ENCODE assay signal across 10 cellular contexts in genomic region chr13:113546571-113547247, GRCh38. TPM values are rescaled to one million over a fixed set of nuclear protein-coding genes. Genes with fewer than 3 reads are reported as not detected.
DNase-seq lines count a peak whose midpoint lies in the region; ATAC-seq and TF ChIP-seq lines count a peak whose summit lies in the region.
"Had no signal": no experiment of that assay in that cellular context is flagged by ENCODE, and none has a peak within 500 bp of the region (broad histone marks: within the 10 kb centered on the region; RNA-seq: fewer than 3 reads in every experiment).

No MANE protein-coding gene starts in this region.

- intact Hi-C loops in left lung (cut with DNase I): no loop called here
- intact Hi-C loops in activated naive CD4-positive, alpha-beta T cell treated with anti-CD3 and anti-CD28 coated beads for 36 hours (cut with micrococcal nuclease): no loop called here

- H3K4me1 ChIP-seq in HUES6 (ENCODE audit: control insufficient read depth, insufficient read depth, low read length) (peaks cover 13% of the 10 kb centered on the region; the same call in 1 of the 2 replicates), endodermal cell (ENCODE audit: control insufficient read depth, insufficient read depth, low read length) (no peaks in the 10 kb centered on the region), left lung (peaks cover 0 to 15% of the 10 kb centered on the region in 2 donors)

- H3K27me3 Mint-ChIP-seq in endodermal cell (ENCODE audit: insufficient read depth): no peaks in the 10 kb centered on the region
- no peaks in the 10 kb centered on the region for H3K27me3 Mint-ChIP-seq in activated naive CD4-positive, alpha-beta T cell treated with anti-CD3 and anti-CD28 coated beads for 36 hours (ENCODE audit: low read depth)
- H3K27me3 Mint-ChIP-seq: CD4-positive, CD25-positive, alpha-beta regulatory T cell had no signal

- peak overlapping the region; percentile 64 for H3K27ac Mint-ChIP-seq in endodermal cell
- H3K27ac Mint-ChIP-seq in activated naive CD4-positive, alpha-beta T cell treated with anti-CD3 and anti-CD28 coated beads for 36 hours: no peak overlapping the region

- H3K36me3 Mint-ChIP-seq in endodermal cell (ENCODE audit: low read depth): peaks cover 37% of the 10 kb centered on the region
- H3K36me3 Mint-ChIP-seq in activated naive CD4-positive, alpha-beta T cell treated with anti-CD3 and anti-CD28 coated beads for 36 hours (ENCODE audit: low read depth): peaks cover 13% of the 10 kb centered on the region

- peaks cover 5% of the 10 kb centered on the region for H3K4me1 Mint-ChIP-seq in endodermal cell
- peaks cover 2% of the 10 kb centered on the region for H3K4me1 Mint-ChIP-seq in activated naive CD4-positive, alpha-beta T cell treated with anti-CD3 and anti-CD28 coated beads for 36 hours (ENCODE audit: low read depth)

- TF ChIP-seq CTCF in endodermal cell (conservative IDR thresholded peaks at IDR 0.05) (no peak), left lung (IDR thresholded peaks at IDR 0.05) (no peak)

- no peaks in the 10 kb centered on the region for H3K27me3 ChIP-seq in HUES6 (ENCODE audit: control insufficient read depth, insufficient read depth, low read length)
- H3K27me3 ChIP-seq in endodermal cell (ENCODE audit: control insufficient read depth, insufficient read depth, low read length, poor library complexity, severe bottlenecking): no peaks in the 10 kb centered on the region
- no peaks in the 10 kb centered on the region for H3K27me3 ChIP-seq in left lung

- H3K9ac ChIP-seq in HUES6 (ENCODE audit: low read length) (no peak overlapping the region), endodermal cell (ENCODE audit: extremely low read depth, low read length, poor library complexity, severe bottlenecking) (no peak overlapping the region)

- DNase-seq in endodermal cell (no peak), left lung (peak; percentile 14 to 72), smooth muscle cell of the brain vasculature (ENCODE audit: low read depth, low spot score) (peak; percentile 61), DMS153 treated with DMSO at 0.1 percent for 48 hours (lab: John Stamatoyannopoulos, UW; ENCODE audit: unreplicated experiment) (no peak), occipital lobe (lab: John Stamatoyannopoulos, UW) (no peak)
- no peak for DNase-seq in activated naive CD4-positive, alpha-beta T cell treated with anti-CD3 and anti-CD28 coated beads for 36 hours
- DNase-seq: CD4-positive, CD25-positive, alpha-beta regulatory T cell had no signal

- CTCF ChIA-PET in activated naive CD4-positive, alpha-beta T cell treated with anti-CD3 and anti-CD28 coated beads for 36 hours (lab: Charles Lee): no interaction called here

- 90 to 91% methylated on average over 4 to 19 of the region's 19 CpGs for WGBS in endodermal cell (ENCODE audit: insufficient coverage in 1 of 2, insufficient read length in 1 of 2), 2 experiments

- no peaks in the 10 kb centered on the region for H3K9me3 Mint-ChIP-seq in endodermal cell
- no peaks in the 10 kb centered on the region for H3K9me3 Mint-ChIP-seq in activated naive CD4-positive, alpha-beta T cell treated with anti-CD3 and anti-CD28 coated beads for 36 hours
- H3K9me3 Mint-ChIP-seq: CD4-positive, CD25-positive, alpha-beta regulatory T cell had no signal

- no peak overlapping the region for H3K4me3 Mint-ChIP-seq in endodermal cell
- H3K4me3 Mint-ChIP-seq in activated naive CD4-positive, alpha-beta T cell treated with anti-CD3 and anti-CD28 coated beads for 36 hours: no peak overlapping the region
- H3K4me3 Mint-ChIP-seq: CD4-positive, CD25-positive, alpha-beta regulatory T cell had no signal

- H3K36me3 ChIP-seq in HUES6 (ENCODE audit: control insufficient read depth, insufficient read depth, low read length) (peaks cover 28% of the 10 kb centered on the region), endodermal cell (ENCODE audit: control insufficient read depth, insufficient read depth, low read length) (peaks cover 36% of the 10 kb centered on the region), left lung (peaks cover 0 to 73% of the 10 kb centered on the region in 2 donors)

- H3K9me3 ChIP-seq in HUES6 (ENCODE audit: control insufficient read depth, insufficient read depth, low read depth, low read length) (no peaks in the 10 kb centered on the region), endodermal cell (ENCODE audit: control insufficient read depth, low read length) (no peaks in the 10 kb centered on the region), left lung (no peaks in the 10 kb centered on the region)

- H3K4me3 ChIP-seq in HUES6 (ENCODE audit: low read depth, low read length): no peak overlapping the region
- no peak overlapping the region for H3K4me3 ChIP-seq in endodermal cell (ENCODE audit: low read length)
- no peak overlapping the region for H3K4me3 ChIP-seq in left lung
- H3K4me3 ChIP-seq: skin epidermis had no signal

- H3K27ac ChIP-seq in HUES6 (ENCODE audit: low read depth, low read length) (peak overlapping the region; percentile 28; the same call in 1 of the 2 replicates), endodermal cell (ENCODE audit: low read depth, low read length) (peak overlapping the region; percentile 70), left lung (no peak overlapping the region)

- ATAC-seq in left lung (peak; percentile 59), GM19397 (IDR thresholded peaks at IDR 0.05; ENCODE audit: unreplicated experiment) (no peak)

RNA-seq across cellular contexts. Expression of gene TFDP1, which starts 37.8 kb away (rescaled TPM):
- 10 to 100 TPM; 74.8 to 76.1 TPM for total RNA-seq in endodermal cell
- polyA plus RNA-seq in endodermal cell (2013, experiment 1 of 2): 84.3 TPM
- 82.9 TPM for polyA plus RNA-seq in endodermal cell (2013, experiment 2 of 2)
- 10 to 100 TPM; 48.8 to 61.9 TPM for total RNA-seq in left lung
- 100 to 1,000 TPM; 157 to 161 TPM for total RNA-seq in activated naive CD4-positive, alpha-beta T cell treated with anti-CD3 and anti-CD28 coated beads for 36 hours
- total RNA-seq in occipital lobe: 28.9 TPM

RNA-seq across cellular contexts. Expression of gene DCUN1D2, which starts 56.2 kb away (rescaled TPM):
- 10 to 100 TPM; 35.8 to 44.7 TPM for total RNA-seq in endodermal cell
- polyA plus RNA-seq in endodermal cell (2013, experiment 1 of 2): 23.4 TPM
- polyA plus RNA-seq in endodermal cell (2013, experiment 2 of 2): 23.9 TPM
- 10 to 100 TPM; 10.3 to 19.4 TPM for total RNA-seq in left lung
- 10 to 100 TPM; 14.3 to 14.7 TPM for total RNA-seq in activated naive CD4-positive, alpha-beta T cell treated with anti-CD3 and anti-CD28 coated beads for 36 hours
- total RNA-seq in occipital lobe: 19.2 TPM

Comparison
In these comparisons a context has a peak if more than half of its experiments do, and no peak if none do; other contexts are left out.
1. H3K27ac ChIP-seq: peak in HUES6 (single experiment) and endodermal cell (single experiment); none in left lung (0 of 2).
2. DNase-seq: peak in left lung (2 of 2) and smooth muscle cell of the brain vasculature (single experiment); none in endodermal cell (single experiment), DMS153 treated with DMSO at 0.1 percent for 48 hours (single experiment), activated naive CD4-positive, alpha-beta T cell treated with anti-CD3 and anti-CD28 coated beads for 36 hours (single experiment) and occipital lobe (single experiment).